In genomic region chr15:70466895-70467529, GRCh38 we compare ENCODE assay signal across 8 cellular contexts.
DNase-seq lines count a peak whose midpoint lies in the region; ATAC-seq and TF ChIP-seq lines count a peak whose summit lies in the region.

No MANE protein-coding gene starts in this region.

- no peaks in the 10 kb centered on the region for H3K36me3 Mint-ChIP-seq in activated CD4-positive, alpha-beta memory T cell treated with anti-CD3 and anti-CD28 coated beads, Interleukin-2, amount 10 ng/mL, durations not matched to agents 7 days and 5 days (ENCODE audit: low read depth)

- DNase-seq in COLO668 (lab: John Stamatoyannopoulos, UW; ENCODE audit: unreplicated experiment) (peak; percentile 62), NCI-H524 treated with DMSO at 0.1 percent for 48 hours (lab: John Stamatoyannopoulos, UW) (peak; percentile 19), fibroblast of peridontal ligament (ENCODE audit: extremely low read depth) (peak; percentile 64)
- DNase-seq in activated CD4-positive, alpha-beta memory T cell treated with anti-CD3 and anti-CD28 coated beads, Interleukin-2, amount 10 ng/mL, durations not matched to agents 7 days and 5 days = peak; percentile 58

- no peaks in the 10 kb centered on the region for H3K9me3 Mint-ChIP-seq in activated CD4-positive, alpha-beta memory T cell treated with anti-CD3 and anti-CD28 coated beads, Interleukin-2, amount 10 ng/mL, durations not matched to agents 7 days and 5 days

- peaks cover 20 to 32% of the 10 kb centered on the region in 2 experiments for H3K4me1 ChIP-seq in neutrophil (ENCODE audit: control insufficient read depth in 1 of 2, insufficient read depth in 1 of 2, low read depth in 1 of 2, low read length in 1 of 2)

- peak; percentile 29 for TF ChIP-seq CTCF in neutrophil (IDR thresholded peaks at IDR 0.05)

- H3K27ac Mint-ChIP-seq in activated CD4-positive, alpha-beta memory T cell treated with anti-CD3 and anti-CD28 coated beads, Interleukin-2, amount 10 ng/mL, durations not matched to agents 7 days and 5 days = no peak overlapping the region

- H3K9me3 ChIP-seq in neutrophil = no peaks in the 10 kb centered on the region

- H3K4me1 Mint-ChIP-seq in activated CD4-positive, alpha-beta memory T cell treated with anti-CD3 and anti-CD28 coated beads, Interleukin-2, amount 10 ng/mL, durations not matched to agents 7 days and 5 days = no peaks in the 10 kb centered on the region

- no peaks in the 10 kb centered on the region for H3K27me3 ChIP-seq in neutrophil

- H3K27ac ChIP-seq in neutrophil = no peak overlapping the region

- H3K27me3 Mint-ChIP-seq in activated CD4-positive, alpha-beta memory T cell treated with anti-CD3 and anti-CD28 coated beads, Interleukin-2, amount 10 ng/mL, durations not matched to agents 7 days and 5 days = peaks cover 81% of the 10 kb centered on the region

- no peak overlapping the region for H3K4me3 Mint-ChIP-seq in activated CD4-positive, alpha-beta memory T cell treated with anti-CD3 and anti-CD28 coated beads, Interleukin-2, amount 10 ng/mL, durations not matched to agents 7 days and 5 days

- POLR2A ChIA-PET in activated CD4-positive, alpha-beta memory T cell treated with anti-CD3 and anti-CD28 coated beads, Interleukin-2, amount 10 ng/mL, durations not matched to agents 7 days and 5 days (lab: Charles Lee) = interaction anchor here (0.8 to 1.4 kb wide), 3 partner anchors 13 to 25 kb away, joined by 3 to 4 read pairs (median 4); no protein-coding TSS in a partner anchor

- CTCF ChIA-PET in activated CD4-positive, alpha-beta memory T cell treated with anti-CD3 and anti-CD28 coated beads, Interleukin-2, amount 10 ng/mL, durations not matched to agents 7 days and 5 days (lab: Charles Lee) = interaction anchor here (0.7 to 4.3 kb wide), 36 partner anchors 9 to 1012 kb away, joined by 3 to 25 read pairs (median 3); no protein-coding TSS in a partner anchor

- no peak overlapping the region for H3K4me3 ChIP-seq in neutrophil (ENCODE audit: low read depth in 1 of 2, low read length in 1 of 2)

- no peaks in the 10 kb centered on the region for H3K36me3 ChIP-seq in neutrophil

- peak; percentile 39 for ATAC-seq in GM21717 (IDR thresholded peaks at IDR 0.05; ENCODE audit: unreplicated experiment)
- no peak for ATAC-seq in HG03457 (IDR thresholded peaks at IDR 0.05; ENCODE audit: unreplicated experiment)
- no peak for ATAC-seq in HG02852 (IDR thresholded peaks at IDR 0.05; ENCODE audit: unreplicated experiment)
